1 cellular context compared by ENCODE assay signal in the genomic region with DNA sequence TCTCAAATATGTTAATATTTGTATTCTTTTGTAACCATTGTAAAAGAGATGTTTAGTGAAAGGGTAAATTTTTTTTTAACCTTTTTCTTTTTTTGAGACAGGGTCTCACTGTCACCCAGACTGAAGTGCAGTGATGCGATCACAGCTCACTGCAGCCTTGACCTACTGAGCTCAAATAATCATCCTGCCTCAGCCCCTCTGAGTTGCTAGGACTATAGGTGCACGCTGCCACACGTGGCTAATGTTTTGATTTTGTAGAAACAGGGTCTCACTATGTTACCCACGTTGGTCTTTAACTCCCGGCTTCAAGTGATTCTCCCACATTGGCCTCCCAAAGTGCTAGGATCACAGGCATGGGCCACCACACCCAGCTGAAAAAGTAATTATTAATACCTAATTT.
TF ChIP-seq lines count a peak whose summit lies in the region.

No MANE protein-coding gene starts in this region.

TF ChIP-seq in HepG2, 621 proteins besides CTCF, POLR2A, EP300 and RAD21 (continued from another document and continues in another):
- TF ChIP-seq PATZ1 (CRISPR knock-in tag; IDR thresholded peaks at IDR 0.05) (peak; percentile 13; the same call in 1 of the 2 replicates), ZNF546 (CRISPR knock-in tag; conservative IDR thresholded peaks at IDR 0.05) (no peak), ZNF292 (CRISPR knock-in tag; IDR thresholded peaks at IDR 0.05; ENCODE audit: borderline replicate concordance, low read depth) (no peak), ZNF772 (CRISPR knock-in tag; IDR thresholded peaks at IDR 0.05) (no peak), ZNF230 (CRISPR knock-in tag; IDR thresholded peaks at IDR 0.05) (no peak), ZFYVE20 (CRISPR knock-in tag; IDR thresholded peaks at IDR 0.05; ENCODE audit: borderline replicate concordance, low read depth) (no peak), FOXA3 (CRISPR knock-in tag; IDR thresholded peaks at IDR 0.05) (no peak), MBNL3 (CRISPR knock-in tag; conservative IDR thresholded peaks at IDR 0.05) (no peak), ASH2L (IDR thresholded peaks at IDR 0.05; ENCODE audit: insufficient read length, low read depth, low read length) (no peak), HDAC2 (CRISPR knock-in tag; IDR thresholded peaks at IDR 0.05) (0 out of 2 replicates have a peak, but pooled peaks have one; percentile 33), PITX1 (CRISPR knock-in tag; IDR thresholded peaks at IDR 0.05) (0 out of 2 replicates have a peak, but pooled peaks have one; percentile 26), ZNF143 (CRISPR knock-in tag; IDR thresholded peaks at IDR 0.05) (no peak), MXD4 (CRISPR knock-in tag; IDR thresholded peaks at IDR 0.05) (no peak), ZNF660 (CRISPR knock-in tag; IDR thresholded peaks at IDR 0.05; ENCODE audit: borderline replicate concordance, low read depth) (no peak), ZNF570 (CRISPR knock-in tag; IDR thresholded peaks at IDR 0.05; ENCODE audit: borderline replicate concordance) (no peak), HNRNPL (IDR thresholded peaks at IDR 0.05; ENCODE audit: low read depth, low read length) (no peak), ZNF609 (CRISPR knock-in tag; IDR thresholded peaks at IDR 0.05; ENCODE audit: borderline replicate concordance) (peak; percentile 36; the same call in 1 of the 2 replicates), ZNF563 (CRISPR knock-in tag; IDR thresholded peaks at IDR 0.05) (no peak), HMG20A (CRISPR knock-in tag; IDR thresholded peaks at IDR 0.05; ENCODE audit: borderline replicate concordance) (peak; percentile 13; the same call in 1 of the 2 replicates), CHCHD3 (CRISPR knock-in tag; IDR thresholded peaks at IDR 0.05) (no peak), ZNF224 (CRISPR knock-in tag; IDR thresholded peaks at IDR 0.05) (no peak), ZNF33A (CRISPR knock-in tag; IDR thresholded peaks at IDR 0.05; ENCODE audit: borderline replicate concordance) (no peak), E2F1 (CRISPR knock-in tag; IDR thresholded peaks at IDR 0.05) (no peak), PAXIP1 (CRISPR knock-in tag; conservative IDR thresholded peaks at IDR 0.05) (peak; percentile 24; the same call in 1 of the 2 replicates), RFXAP (CRISPR knock-in tag; IDR thresholded peaks at IDR 0.05; ENCODE audit: borderline replicate concordance) (no peak), CBX2 (IDR thresholded peaks at IDR 0.05; ENCODE audit: low read depth, low read length) (no peak), CBX2 (CRISPR knock-in tag; IDR thresholded peaks at IDR 0.05; ENCODE audit: low read depth) (no peak), GPN1 (CRISPR knock-in tag; IDR thresholded peaks at IDR 0.05; ENCODE audit: borderline replicate concordance) (no peak), CREB1 (IDR thresholded peaks at IDR 0.05) (no peak), CREB1 (CRISPR knock-in tag; IDR thresholded peaks at IDR 0.05) (no peak), ZSCAN29 (CRISPR knock-in tag; conservative IDR thresholded peaks at IDR 0.05) (no peak), HOXA5 (CRISPR knock-in tag; IDR thresholded peaks at IDR 0.05) (no peak), FOXO4 (CRISPR knock-in tag; conservative IDR thresholded peaks at IDR 0.05) (no peak), EHMT2 (IDR thresholded peaks at IDR 0.05; ENCODE audit: borderline replicate concordance, low read depth, low read length) (no peak), ARNT (IDR thresholded peaks at IDR 0.05) (no peak), HOXA9 (CRISPR knock-in tag; IDR thresholded peaks at IDR 0.05; ENCODE audit: borderline replicate concordance) (no peak), ZNF777 (CRISPR knock-in tag; IDR thresholded peaks at IDR 0.05) (no peak), CHD2 (IDR thresholded peaks at IDR 0.05; ENCODE audit: low read depth, low read length) (no peak), ZSCAN31 (CRISPR knock-in tag; IDR thresholded peaks at IDR 0.05; ENCODE audit: low read depth) (no peak)
- TF ChIP-seq, protein P1, sequence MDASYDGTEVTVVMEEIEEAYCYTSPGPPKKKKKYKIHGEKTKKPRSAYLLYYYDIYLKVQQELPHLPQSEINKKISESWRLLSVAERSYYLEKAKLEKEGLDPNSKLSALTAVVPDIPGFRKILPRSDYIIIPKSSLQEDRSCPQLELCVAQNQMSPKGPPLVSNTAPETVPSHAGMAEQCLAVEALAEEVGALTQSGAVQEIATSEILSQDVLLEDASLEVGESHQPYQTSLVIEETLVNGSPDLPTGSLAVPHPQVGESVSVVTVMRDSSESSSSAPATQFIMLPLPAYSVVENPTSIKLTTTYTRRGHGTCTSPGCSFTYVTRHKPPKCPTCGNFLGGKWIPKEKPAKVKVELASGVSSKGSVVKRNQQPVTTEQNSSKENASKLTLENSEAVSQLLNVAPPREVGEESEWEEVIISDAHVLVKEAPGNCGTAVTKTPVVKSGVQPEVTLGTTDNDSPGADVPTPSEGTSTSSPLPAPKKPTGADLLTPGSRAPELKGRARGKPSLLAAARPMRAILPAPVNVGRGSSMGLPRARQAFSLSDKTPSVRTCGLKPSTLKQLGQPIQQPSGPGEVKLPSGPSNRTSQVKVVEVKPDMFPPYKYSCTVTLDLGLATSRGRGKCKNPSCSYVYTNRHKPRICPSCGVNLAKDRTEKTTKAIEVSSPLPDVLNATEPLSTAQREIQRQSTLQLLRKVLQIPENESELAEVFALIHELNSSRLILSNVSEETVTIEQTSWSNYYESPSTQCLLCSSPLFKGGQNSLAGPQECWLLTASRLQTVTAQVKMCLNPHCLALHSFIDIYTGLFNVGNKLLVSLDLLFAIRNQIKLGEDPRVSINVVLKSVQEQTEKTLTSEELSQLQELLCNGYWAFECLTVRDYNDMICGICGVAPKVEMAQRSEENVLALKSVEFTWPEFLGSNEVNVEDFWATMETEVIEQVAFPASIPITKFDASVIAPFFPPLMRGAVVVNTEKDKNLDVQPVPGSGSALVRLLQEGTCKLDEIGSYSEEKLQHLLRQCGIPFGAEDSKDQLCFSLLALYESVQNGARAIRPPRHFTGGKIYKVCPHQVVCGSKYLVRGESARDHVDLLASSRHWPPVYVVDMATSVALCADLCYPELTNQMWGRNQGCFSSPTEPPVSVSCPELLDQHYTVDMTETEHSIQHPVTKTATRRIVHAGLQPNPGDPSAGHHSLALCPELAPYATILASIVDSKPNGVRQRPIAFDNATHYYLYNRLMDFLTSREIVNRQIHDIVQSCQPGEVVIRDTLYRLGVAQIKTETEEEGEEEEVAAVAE (CRISPR knock-in tag; IDR thresholded peaks at IDR 0.05; ENCODE audit: borderline replicate concordance): no peak
